Comparison of ENCODE assay signal across 9 cellular contexts in genomic region chrX:110156167-110156754, GRCh38.
DNase-seq lines count a peak whose midpoint lies in the region; ATAC-seq and TF ChIP-seq lines count a peak whose summit lies in the region.
"Had no signal": no experiment of that assay in that cellular context is flagged by ENCODE, and none has a peak within 500 bp of the region (broad histone marks: within the 10 kb centered on the region; RNA-seq: fewer than 3 reads in every experiment).

No MANE protein-coding gene starts in this region.

- H3K36me3 ChIP-seq in neural progenitor cell, result no peaks in the 10 kb centered on the region

- DNase-seq in DMS 273 (lab: John Stamatoyannopoulos, UW; ENCODE audit: unreplicated experiment) (peak; percentile 50), LoVo (ENCODE audit: low spot score) (peak; percentile 2), neural progenitor cell (ENCODE audit: low spot score) (no peak), NCI-H2107 treated with DMSO at 0.1 percent for 48 hours (lab: John Stamatoyannopoulos, UW; ENCODE audit: unreplicated experiment) (no peak), ecto neural progenitor cell (ENCODE audit: low spot score) (no peak)
- DNase-seq in central memory CD4-positive, alpha-beta T cell, result peak; percentile 21

- ATAC-seq in HG02938 (IDR thresholded peaks at IDR 0.05; ENCODE audit: unreplicated experiment) (no peak), GM21381 (IDR thresholded peaks at IDR 0.05; ENCODE audit: unreplicated experiment) (no peak)

- H3K4me3 ChIP-seq in neural progenitor cell, result no peak overlapping the region

- H3K4me1 ChIP-seq in neural progenitor cell, result no peaks in the 10 kb centered on the region

- H3K27ac ChIP-seq in neural progenitor cell, result no peak overlapping the region

- H4K20me1 ChIP-seq in neural progenitor cell (ENCODE audit: low read depth), result no peaks in the 10 kb centered on the region

- H3K27me3 Mint-ChIP-seq in neural progenitor cell (ENCODE audit: insufficient read depth, low read depth), result no peaks in the 10 kb centered on the region
- H3K27me3 Mint-ChIP-seq: activated naive CD8-positive, alpha-beta T cell had no signal

- no peaks in the 10 kb centered on the region for H3K9me3 ChIP-seq in neural progenitor cell (ENCODE audit: low read depth)

- H3K4me1 Mint-ChIP-seq in neural progenitor cell, result peaks cover 6% of the 10 kb centered on the region

- no peak overlapping the region for H3K4me3 Mint-ChIP-seq in neural progenitor cell
- H3K4me3 Mint-ChIP-seq: activated naive CD8-positive, alpha-beta T cell had no signal

- H3K4me2 ChIP-seq in neural progenitor cell, result no peak overlapping the region

- no peaks in the 10 kb centered on the region for H3K79me2 ChIP-seq in neural progenitor cell (ENCODE audit: low read depth)

- peak; percentile 53 for TF ChIP-seq CTCF in neural progenitor cell (IDR thresholded peaks at IDR 0.05)

- H3F3A ChIP-seq in neural progenitor cell (ENCODE audit: low read depth), result no peaks in the 10 kb centered on the region

- no peak overlapping the region for H3K9ac ChIP-seq in neural progenitor cell

- no peak overlapping the region for H2AFZ ChIP-seq in neural progenitor cell (replicated peaks)

- no peaks in the 10 kb centered on the region for H3K9me3 Mint-ChIP-seq in neural progenitor cell

- H3K27ac Mint-ChIP-seq in neural progenitor cell, result no peak overlapping the region
- H3K27ac Mint-ChIP-seq: activated naive CD8-positive, alpha-beta T cell had no signal

- peaks cover 2% of the 10 kb centered on the region for H3K36me3 Mint-ChIP-seq in neural progenitor cell
- H3K36me3 Mint-ChIP-seq: activated naive CD8-positive, alpha-beta T cell had no signal

- H3K27me3 ChIP-seq in neural progenitor cell, result no peaks in the 10 kb centered on the region

Comparison
In these comparisons a context has a peak if more than half of its experiments do, and no peak if none do; other contexts are left out.
1. DNase-seq: peak in DMS 273 (single experiment), LoVo (single experiment) and central memory CD4-positive, alpha-beta T cell (single experiment); none in neural progenitor cell (single experiment), NCI-H2107 treated with DMSO at 0.1 percent for 48 hours (single experiment) and ecto neural progenitor cell (single experiment).